1 cellular context compared by ENCODE assay signal in genomic region chr20:23608251-23608846, GRCh38.
TF ChIP-seq lines count a peak whose summit lies in the region.

No MANE protein-coding gene starts in this region.

TF ChIP-seq in HepG2, 621 proteins besides CTCF, POLR2A, EP300 and RAD21 (continued from another document and continues in another):
- TF ChIP-seq MLXIP (CRISPR knock-in tag; IDR thresholded peaks at IDR 0.05; ENCODE audit: borderline replicate concordance) (no peak), AKAP8 (CRISPR knock-in tag; IDR thresholded peaks at IDR 0.05) (no peak), SMARCC2 (IDR thresholded peaks at IDR 0.05) (no peak), ARID5B (CRISPR knock-in tag; IDR thresholded peaks at IDR 0.05) (peak; percentile 17; the same call in 1 of the 2 replicates), HMGXB4 (CRISPR knock-in tag; IDR thresholded peaks at IDR 0.05; ENCODE audit: borderline replicate concordance in 1 of 2, low read depth in 1 of 2) (no peak), CHD4 (IDR thresholded peaks at IDR 0.05; ENCODE audit: borderline replicate concordance, low read length) (no peak), BRD4 (CRISPR knock-in tag; IDR thresholded peaks at IDR 0.05) (no peak), ZNF337 (CRISPR knock-in tag; IDR thresholded peaks at IDR 0.05; ENCODE audit: borderline replicate concordance, low read depth) (no peak), ZNF224 (CRISPR knock-in tag; IDR thresholded peaks at IDR 0.05) (peak; percentile 58; the same call in 1 of the 2 replicates), ZNF788 (CRISPR knock-in tag; IDR thresholded peaks at IDR 0.05; ENCODE audit: borderline replicate concordance) (peak; percentile 49; the same call in 1 of the 2 replicates), ZBTB3 (CRISPR knock-in tag; IDR thresholded peaks at IDR 0.05; ENCODE audit: borderline replicate concordance, low read depth) (no peak), MAX (IDR thresholded peaks at IDR 0.05) (peak; percentile 73), ZNF18 (CRISPR knock-in tag; IDR thresholded peaks at IDR 0.05; ENCODE audit: insufficient replicate concordance) (no peak), FUBP1 (CRISPR knock-in tag; IDR thresholded peaks at IDR 0.05; ENCODE audit: borderline replicate concordance) (no peak), SRSF1 (optimal IDR thresholded peaks at IDR 0.05; ENCODE audit: low read depth, low read length) (no peak), ZNF121 (CRISPR knock-in tag; IDR thresholded peaks at IDR 0.05) (no peak), ZFP62 (CRISPR knock-in tag; IDR thresholded peaks at IDR 0.05) (no peak), ATF7-NPFF (CRISPR knock-in tag; IDR thresholded peaks at IDR 0.05; ENCODE audit: low read depth) (no peak), NBN (conservative IDR thresholded peaks at IDR 0.05) (no peak), ELF3 (CRISPR knock-in tag; IDR thresholded peaks at IDR 0.05) (0 out of 2 replicates have a peak, but pooled peaks have one; percentile 15), GATA4 (IDR thresholded peaks at IDR 0.05; ENCODE audit: borderline replicate concordance, low read depth) (no peak), CBX1 (IDR thresholded peaks at IDR 0.05; ENCODE audit: low read depth) (peak; percentile 5), ZNF75D (CRISPR knock-in tag; IDR thresholded peaks at IDR 0.05; ENCODE audit: borderline replicate concordance) (no peak), PRDM15 (CRISPR knock-in tag; IDR thresholded peaks at IDR 0.05) (no peak), ZMAT3 (CRISPR knock-in tag; conservative IDR thresholded peaks at IDR 0.05) (no peak), ZNF616 (CRISPR knock-in tag; IDR thresholded peaks at IDR 0.05; ENCODE audit: low read depth) (no peak), ZNF275 (CRISPR knock-in tag; IDR thresholded peaks at IDR 0.05; ENCODE audit: borderline replicate concordance) (no peak), KDM5B (CRISPR knock-in tag; IDR thresholded peaks at IDR 0.05; ENCODE audit: borderline replicate concordance) (0 out of 2 replicates have a peak, but pooled peaks have one; percentile 36), E2F5 (CRISPR knock-in tag; conservative IDR thresholded peaks at IDR 0.05) (no peak), ZNF264 (CRISPR knock-in tag; IDR thresholded peaks at IDR 0.05) (no peak), ZNF33A (CRISPR knock-in tag; IDR thresholded peaks at IDR 0.05; ENCODE audit: borderline replicate concordance) (no peak), E2F2 (CRISPR knock-in tag; IDR thresholded peaks at IDR 0.05; ENCODE audit: borderline replicate concordance) (no peak), HNF4G (IDR thresholded peaks at IDR 0.05; ENCODE audit: borderline replicate concordance, low read depth, low read length) (no peak), HNF4G (CRISPR knock-in tag; IDR thresholded peaks at IDR 0.05; ENCODE audit: borderline replicate concordance, low read depth) (no peak), ONECUT2 (CRISPR knock-in tag; IDR thresholded peaks at IDR 0.05) (no peak), TFAP4 (IDR thresholded peaks at IDR 0.05; ENCODE audit: borderline replicate concordance, low read depth) (peak; percentile 25; the same call in 1 of the 2 replicates), ZMYM3 (CRISPR knock-in tag; IDR thresholded peaks at IDR 0.05) (0 out of 2 replicates have a peak, but pooled peaks have one; percentile 31), DMAP1 (CRISPR knock-in tag; IDR thresholded peaks at IDR 0.05) (no peak), KLF6 (CRISPR knock-in tag; IDR thresholded peaks at IDR 0.05) (no peak), TCF7 (IDR thresholded peaks at IDR 0.05; ENCODE audit: low read depth) (peak; percentile 68; the same call in 1 of the 2 replicates)
